1 cellular context compared by ENCODE assay signal in the genomic region with DNA sequence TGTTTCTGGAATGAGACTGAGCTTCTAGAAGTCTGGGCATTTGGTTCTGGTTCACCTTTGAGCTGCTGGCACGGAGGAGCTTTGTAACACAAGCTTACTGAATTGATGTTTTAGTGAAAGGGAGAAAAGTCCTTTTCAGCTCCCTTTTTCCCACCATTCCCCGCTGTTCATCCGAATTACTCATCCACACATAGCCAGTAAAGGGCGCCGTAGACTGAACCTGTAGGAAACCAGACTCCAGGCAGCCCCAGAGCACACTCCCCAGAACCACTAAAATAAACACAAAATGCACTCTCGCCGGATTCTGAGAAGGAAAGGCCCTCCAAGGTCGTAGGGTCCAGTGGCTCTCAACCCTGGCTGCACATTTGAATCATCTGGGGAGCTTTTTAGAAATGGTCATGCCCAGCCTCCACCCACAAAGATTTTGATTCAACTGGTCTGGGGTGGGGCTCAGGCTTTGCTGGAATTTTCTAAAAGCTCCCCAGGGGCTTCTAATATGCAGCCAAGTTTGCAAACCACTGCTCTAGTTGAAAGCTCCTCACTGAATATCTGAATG.
TF ChIP-seq lines count a peak whose summit lies in the region.

No MANE protein-coding gene starts in this region.

TF ChIP-seq in WTC11, 78 proteins besides CTCF, POLR2A, EP300 and RAD21 (continued from another document):
- TF ChIP-seq, protein P1, sequence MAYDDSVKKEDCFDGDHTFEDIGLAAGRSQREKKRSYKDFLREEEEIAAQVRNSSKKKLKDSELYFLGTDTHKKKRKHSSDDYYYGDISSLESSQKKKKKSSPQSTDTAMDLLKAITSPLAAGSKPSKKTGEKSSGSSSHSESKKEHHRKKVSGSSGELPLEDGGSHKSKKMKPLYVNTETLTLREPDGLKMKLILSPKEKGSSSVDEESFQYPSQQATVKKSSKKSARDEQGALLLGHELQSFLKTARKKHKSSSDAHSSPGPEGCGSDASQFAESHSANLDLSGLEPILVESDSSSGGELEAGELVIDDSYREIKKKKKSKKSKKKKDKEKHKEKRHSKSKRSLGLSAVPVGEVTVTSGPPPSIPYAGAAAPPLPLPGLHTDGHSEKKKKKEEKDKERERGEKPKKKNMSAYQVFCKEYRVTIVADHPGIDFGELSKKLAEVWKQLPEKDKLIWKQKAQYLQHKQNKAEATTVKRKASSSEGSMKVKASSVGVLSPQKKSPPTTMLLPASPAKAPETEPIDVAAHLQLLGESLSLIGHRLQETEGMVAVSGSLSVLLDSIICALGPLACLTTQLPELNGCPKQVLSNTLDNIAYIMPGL (CRISPR knock-in tag; IDR thresholded peaks at IDR 0.05) = no peak
- TF ChIP-seq ZNF396 (CRISPR knock-in tag; IDR thresholded peaks at IDR 0.05; ENCODE audit: borderline replicate concordance) (no peak), ZBTB21 (CRISPR knock-in tag; IDR thresholded peaks at IDR 0.05; ENCODE audit: borderline replicate concordance) (no peak), MXD4 (CRISPR knock-in tag; IDR thresholded peaks at IDR 0.05; ENCODE audit: borderline replicate concordance) (no peak), HMGA2 (CRISPR knock-in tag; IDR thresholded peaks at IDR 0.05) (no peak), CREM (CRISPR knock-in tag; IDR thresholded peaks at IDR 0.05) (no peak), FOXJ3 (CRISPR knock-in tag; IDR thresholded peaks at IDR 0.05; ENCODE audit: borderline replicate concordance) (no peak), IRF2 (CRISPR knock-in tag; IDR thresholded peaks at IDR 0.05; ENCODE audit: borderline replicate concordance, low read depth) (no peak), GTF2I (CRISPR knock-in tag; conservative IDR thresholded peaks at IDR 0.05) (no peak)
- TF ChIP-seq, protein P2, sequence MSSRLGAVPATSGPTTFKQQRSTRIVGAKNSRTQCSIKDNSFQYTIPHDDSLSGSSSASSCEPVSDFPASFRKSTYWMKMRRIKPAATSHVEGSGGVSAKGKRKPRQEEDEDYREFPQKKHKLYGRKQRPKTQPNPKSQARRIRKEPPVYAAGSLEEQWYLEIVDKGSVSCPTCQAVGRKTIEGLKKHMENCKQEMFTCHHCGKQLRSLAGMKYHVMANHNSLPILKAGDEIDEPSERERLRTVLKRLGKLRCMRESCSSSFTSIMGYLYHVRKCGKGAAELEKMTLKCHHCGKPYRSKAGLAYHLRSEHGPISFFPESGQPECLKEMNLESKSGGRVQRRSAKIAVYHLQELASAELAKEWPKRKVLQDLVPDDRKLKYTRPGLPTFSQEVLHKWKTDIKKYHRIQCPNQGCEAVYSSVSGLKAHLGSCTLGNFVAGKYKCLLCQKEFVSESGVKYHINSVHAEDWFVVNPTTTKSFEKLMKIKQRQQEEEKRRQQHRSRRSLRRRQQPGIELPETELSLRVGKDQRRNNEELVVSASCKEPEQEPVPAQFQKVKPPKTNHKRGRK (CRISPR knock-in tag; IDR thresholded peaks at IDR 0.05; ENCODE audit: borderline replicate concordance) = no peak
- TF ChIP-seq, protein P3, sequence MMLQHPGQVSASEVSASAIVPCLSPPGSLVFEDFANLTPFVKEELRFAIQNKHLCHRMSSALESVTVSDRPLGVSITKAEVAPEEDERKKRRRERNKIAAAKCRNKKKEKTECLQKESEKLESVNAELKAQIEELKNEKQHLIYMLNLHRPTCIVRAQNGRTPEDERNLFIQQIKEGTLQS (CRISPR knock-in tag; conservative IDR thresholded peaks at IDR 0.05) = no peak
- TF ChIP-seq, protein P4, sequence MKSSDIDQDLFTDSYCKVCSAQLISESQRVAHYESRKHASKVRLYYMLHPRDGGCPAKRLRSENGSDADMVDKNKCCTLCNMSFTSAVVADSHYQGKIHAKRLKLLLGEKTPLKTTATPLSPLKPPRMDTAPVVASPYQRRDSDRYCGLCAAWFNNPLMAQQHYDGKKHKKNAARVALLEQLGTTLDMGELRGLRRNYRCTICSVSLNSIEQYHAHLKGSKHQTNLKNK (CRISPR knock-in tag; IDR thresholded peaks at IDR 0.05) = no peak
- TF ChIP-seq, protein P5, sequence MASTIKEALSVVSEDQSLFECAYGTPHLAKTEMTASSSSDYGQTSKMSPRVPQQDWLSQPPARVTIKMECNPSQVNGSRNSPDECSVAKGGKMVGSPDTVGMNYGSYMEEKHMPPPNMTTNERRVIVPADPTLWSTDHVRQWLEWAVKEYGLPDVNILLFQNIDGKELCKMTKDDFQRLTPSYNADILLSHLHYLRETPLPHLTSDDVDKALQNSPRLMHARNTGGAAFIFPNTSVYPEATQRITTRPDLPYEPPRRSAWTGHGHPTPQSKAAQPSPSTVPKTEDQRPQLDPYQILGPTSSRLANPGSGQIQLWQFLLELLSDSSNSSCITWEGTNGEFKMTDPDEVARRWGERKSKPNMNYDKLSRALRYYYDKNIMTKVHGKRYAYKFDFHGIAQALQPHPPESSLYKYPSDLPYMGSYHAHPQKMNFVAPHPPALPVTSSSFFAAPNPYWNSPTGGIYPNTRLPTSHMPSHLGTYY (CRISPR knock-in tag; IDR thresholded peaks at IDR 0.05) = no peak
